Comparison of ENCODE assay signal across 14 cellular contexts in genomic region chr12:47022296-47022695, GRCh38. TPM values are rescaled to one million over a fixed set of nuclear protein-coding genes. Genes with fewer than 3 reads are reported as not detected.
A peak's percentile ranks its signal among the peaks of the same experiment; 100 is the strongest.
DNase-seq lines count a peak whose midpoint lies in the region; ATAC-seq and TF ChIP-seq lines count a peak whose summit lies in the region.
"Had no signal": no experiment of that assay in that cellular context is flagged by ENCODE, and none has a peak within 500 bp of the region (broad histone marks: within the 10 kb centered on the region; RNA-seq: fewer than 3 reads in every experiment).

No MANE protein-coding gene starts in this region.

- H3K27ac ChIP-seq in PC-3 (ENCODE audit: low read length) (peak overlapping the region; percentile 67), Peyer's patch (no peak overlapping the region)
- H3K27ac ChIP-seq: body of pancreas, stomach had no signal

- H3K27me3 ChIP-seq in PC-3 (ENCODE audit: low read length) = no peaks in the 10 kb centered on the region
- H3K27me3 ChIP-seq in Peyer's patch = no peaks in the 10 kb centered on the region
- H3K27me3 ChIP-seq: body of pancreas had no signal

- DNase-seq in Daoy (ENCODE audit: low read depth) (peak; percentile 30), PC-3 (peak; percentile 87), chondrocyte (ENCODE audit: low spot score) (no peak), myocyte (ENCODE audit: low read depth) (peak; percentile 47), Peyer's patch (no peak)
- no peak for DNase-seq in effector CD8-positive, alpha-beta T cell (lab: John Stamatoyannopoulos, UW)
- no peak for DNase-seq in stimulated activated CD4-positive, alpha-beta T cell treated with anti-CD3 and anti-CD28 coated beads, Interleukin-2, amount 100 ng/mL, for 48 hours
- DNase-seq: activated CD4-positive, alpha-beta T cell treated with anti-CD3 and anti-CD28 coated beads, Interleukin-2, amount 10 ng/mL, durations not matched to agents 24 days and 14 days; body of pancreas; Kasumi-1; stomach; T-helper 1 cell had no signal

- H3K9me2 ChIP-seq in PC-3 (replicated peaks; ENCODE audit: low read length) = no peaks in the 10 kb centered on the region

- H4K20me1 ChIP-seq in PC-3 (ENCODE audit: low read length) = no peaks in the 10 kb centered on the region

- POLR2A ChIA-PET in PC-3 (lab: Charles Lee; ENCODE audit: unreplicated experiment) = interaction anchor here (0.6 kb wide), 1 partner anchor 553 kb away, joined by 3 read pairs; no protein-coding TSS in a partner anchor

- no peak overlapping the region for H3K9ac ChIP-seq in PC-3 (ENCODE audit: low read length)

- peak overlapping the region; percentile 76 for H3K27ac Mint-ChIP-seq in chondrocyte (ENCODE audit: unreplicated experiment)
- H3K27ac Mint-ChIP-seq: activated CD4-positive, alpha-beta T cell treated with anti-CD3 and anti-CD28 coated beads, Interleukin-2, amount 10 ng/mL, durations not matched to agents 24 days and 14 days; progenitor cell of endocrine pancreas had no signal

- peak overlapping the region; percentile 37; the same call in 1 of the 2 replicates for H3K4me3 ChIP-seq in PC-3 (ENCODE audit: low read length)
- H3K4me3 ChIP-seq in Peyer's patch = no peak overlapping the region
- H3K4me3 ChIP-seq: body of pancreas, stomach had no signal

- TF ChIP-seq CTCF in PC-3 (conservative IDR thresholded peaks at IDR 0.05; ENCODE audit: low read depth, low read length) (no peak), chondrocyte (IDR thresholded peaks at IDR 0.05) (no peak), Peyer's patch (IDR thresholded peaks at IDR 0.05) (no peak)

- H3K9me3 ChIP-seq in PC-3 (ENCODE audit: low read length) = no peaks in the 10 kb centered on the region
- H3K9me3 ChIP-seq in Peyer's patch = no peaks in the 10 kb centered on the region
- H3K9me3 ChIP-seq: body of pancreas, stomach had no signal

- H3K4me3 Mint-ChIP-seq in chondrocyte (ENCODE audit: unreplicated experiment) = no peak overlapping the region
- H3K4me3 Mint-ChIP-seq: activated CD4-positive, alpha-beta T cell treated with anti-CD3 and anti-CD28 coated beads, Interleukin-2, amount 10 ng/mL, durations not matched to agents 24 days and 14 days had no signal

- H2AFZ ChIP-seq in PC-3 (ENCODE audit: low read length) = no peak overlapping the region

- peaks cover 32% of the 10 kb centered on the region for H3K4me1 Mint-ChIP-seq in chondrocyte (ENCODE audit: low read depth)

- intact Hi-C loops in PC-3 (cut with micrococcal nuclease) = loop anchor here (5.0 kb wide), 2 partner anchors 465 to 635 kb away; no protein-coding TSS in a partner anchor

- TF ChIP-seq POLR2A in Peyer's patch (IDR thresholded peaks at IDR 0.05) = no peak

- no peaks in the 10 kb centered on the region for H3F3A ChIP-seq in PC-3 (ENCODE audit: low read length, unreplicated experiment)

- no peaks in the 10 kb centered on the region for H3K9me3 Mint-ChIP-seq in chondrocyte (ENCODE audit: low read depth)
- H3K9me3 Mint-ChIP-seq: activated CD4-positive, alpha-beta T cell treated with anti-CD3 and anti-CD28 coated beads, Interleukin-2, amount 10 ng/mL, durations not matched to agents 24 days and 14 days had no signal

- H3K27me3 Mint-ChIP-seq in chondrocyte (ENCODE audit: low read depth) = no peaks in the 10 kb centered on the region

- no TSS peak for BruUV-seq in PC-3 (replicated peaks; lab: Mats Ljungman, UMichigan)

- H3K4me1 ChIP-seq in PC-3 (ENCODE audit: insufficient read depth, low read length) = peaks cover 41% of the 10 kb centered on the region
- no peaks in the 10 kb centered on the region for H3K4me1 ChIP-seq in Peyer's patch
- H3K4me1 ChIP-seq: body of pancreas, stomach had no signal

- CTCF ChIA-PET in PC-3 (lab: Charles Lee) = interaction anchor here (1.5 kb wide), 1 partner anchor 10 kb away, joined by 7 read pairs; no protein-coding TSS in a partner anchor

- H3K79me2 ChIP-seq in PC-3 (ENCODE audit: low read length) = no peaks in the 10 kb centered on the region

- no peaks in the 10 kb centered on the region for H3K36me3 ChIP-seq in PC-3 (ENCODE audit: low read depth, low read length)
- H3K36me3 ChIP-seq in Peyer's patch = no peaks in the 10 kb centered on the region
- H3K36me3 ChIP-seq: stomach had no signal

- ATAC-seq in PC-3 (peak; percentile 64), GM21528 (IDR thresholded peaks at IDR 0.05; ENCODE audit: low FRiP score, unreplicated experiment) (no peak)
- ATAC-seq: body of pancreas had no signal

- no peaks in the 10 kb centered on the region for H3K36me3 Mint-ChIP-seq in chondrocyte (ENCODE audit: low read depth)

- H3K4me2 ChIP-seq in PC-3 (ENCODE audit: low read length) = peak overlapping the region; percentile 76

RNA-seq across cellular contexts. Expression of gene PCED1B, which starts 57.1 kb away (rescaled TPM):
- total RNA-seq in Daoy (2014; rRNA removed; shearing (Covaris generic)) = 3.8 and 4.7 TPM in 2 replicates
- total RNA-seq in PC-3 (2014; rRNA removed) (1.0 TPM in 1 of 2 replicates, not detected in the other), chondrocyte (2.3 to 3.8 TPM (median 3.0 TPM) in 3 replicates), myocyte (0.99 and 2.8 TPM in 2 replicates), Peyer's patch (10 to 100 TPM in 1 of 4 donors, 1 to 10 TPM in 2, not detected in 1; 1.9 to 11.6 (median 2.3) TPM)
- 19.5 TPM for polyA plus RNA-seq in myocyte (2012)

RNA-seq across cellular contexts. Expression of gene AMIGO2, which starts 57.5 kb away (rescaled TPM):
- 159 and 164 TPM in 2 replicates for total RNA-seq in Daoy (2014; rRNA removed; shearing (Covaris generic))
- total RNA-seq in PC-3 (2014; rRNA removed) (19.3 and 22.2 TPM in 2 replicates), chondrocyte (86.7 to 153 TPM (median 153 TPM) in 3 replicates), myocyte (13.1 and 16.6 TPM in 2 replicates), Peyer's patch (1 to 10 TPM; 1.6 to 7.4 (median 3.1) TPM)
- polyA plus RNA-seq in myocyte (2012) = 294 TPM

Comparison
In these comparisons a context has a peak if more than half of its experiments do, and no peak if none do; other contexts are left out.
1. DNase-seq: peak in Daoy (single experiment), PC-3 (single experiment) and myocyte (single experiment); none in chondrocyte (single experiment), Peyer's patch (0 of 3), effector CD8-positive, alpha-beta T cell (single experiment) and stimulated activated CD4-positive, alpha-beta T cell treated with anti-CD3 and anti-CD28 coated beads, Interleukin-2, amount 100 ng/mL, for 48 hours (0 of 2).